Comparison of ENCODE assay signal across 8 cellular contexts in genomic region chr6:137043710-137044365, GRCh38. TPM values are rescaled to one million over a fixed set of nuclear protein-coding genes. Genes with fewer than 3 reads are reported as not detected.
A peak's percentile ranks its signal among the peaks of the same experiment; 100 is the strongest.
DNase-seq lines count a peak whose midpoint lies in the region; ATAC-seq and TF ChIP-seq lines count a peak whose summit lies in the region.

No MANE protein-coding gene starts in this region.

- peaks cover 0 to 26% of the 10 kb centered on the region in 2 donors for H3K27me3 ChIP-seq in right lobe of liver
- H3K27me3 ChIP-seq in suprapubic skin, result peaks cover 5% of the 10 kb centered on the region

- TF ChIP-seq CTCF in right lobe of liver (IDR thresholded peaks at IDR 0.05) (no peak), suprapubic skin (IDR thresholded peaks at IDR 0.05) (no peak)

- H3K9me3 ChIP-seq in right lobe of liver (no peaks in the 10 kb centered on the region), suprapubic skin (no peaks in the 10 kb centered on the region)

- H3K27me3 Mint-ChIP-seq in activated naive CD4-positive, alpha-beta T cell treated with anti-CD3 and anti-CD28 coated beads, Interleukin-2, amount 10 ng/mL, durations not matched to agents 7 days and 5 days, result peaks cover 78% of the 10 kb centered on the region

- peak overlapping the region; percentile 68 for H3K4me3 Mint-ChIP-seq in activated naive CD4-positive, alpha-beta T cell treated with anti-CD3 and anti-CD28 coated beads, Interleukin-2, amount 10 ng/mL, durations not matched to agents 7 days and 5 days

- peaks cover 0 to 5% (median 0%) of the 10 kb centered on the region in 4 donors for H3K4me1 ChIP-seq in right lobe of liver
- H3K4me1 ChIP-seq in suprapubic skin, result peaks cover 9% of the 10 kb centered on the region

- H3K4me3 ChIP-seq in right lobe of liver, result peak overlapping the region; percentile 49 to 61 (median 59)
- peak overlapping the region; percentile 69 for H3K4me3 ChIP-seq in suprapubic skin

- H3K27ac ChIP-seq in right lobe of liver, result no peak overlapping the region
- H3K27ac ChIP-seq in suprapubic skin, result peak overlapping the region; percentile 92

- CTCF ChIA-PET in activated naive CD4-positive, alpha-beta T cell treated with anti-CD3 and anti-CD28 coated beads, Interleukin-2, amount 10 ng/mL, durations not matched to agents 7 days and 5 days (lab: Charles Lee), result no interaction called here

- no peak overlapping the region for H3K27ac Mint-ChIP-seq in activated naive CD4-positive, alpha-beta T cell treated with anti-CD3 and anti-CD28 coated beads, Interleukin-2, amount 10 ng/mL, durations not matched to agents 7 days and 5 days

- H3K36me3 ChIP-seq in right lobe of liver (no peaks in the 10 kb centered on the region), suprapubic skin (no peaks in the 10 kb centered on the region)

- no peak for TF ChIP-seq EP300 in suprapubic skin (IDR thresholded peaks at IDR 0.05)

- H3K4me1 Mint-ChIP-seq in activated naive CD4-positive, alpha-beta T cell treated with anti-CD3 and anti-CD28 coated beads, Interleukin-2, amount 10 ng/mL, durations not matched to agents 7 days and 5 days, result peaks cover 6% of the 10 kb centered on the region

- H3K36me3 Mint-ChIP-seq in activated naive CD4-positive, alpha-beta T cell treated with anti-CD3 and anti-CD28 coated beads, Interleukin-2, amount 10 ng/mL, durations not matched to agents 7 days and 5 days, result peaks cover 2% of the 10 kb centered on the region

- H3K9me3 Mint-ChIP-seq in activated naive CD4-positive, alpha-beta T cell treated with anti-CD3 and anti-CD28 coated beads, Interleukin-2, amount 10 ng/mL, durations not matched to agents 7 days and 5 days, result no peaks in the 10 kb centered on the region

- intact Hi-C loops in right lobe of liver (cut with DNase I), result no loop called here

- peak; percentile 50 to 62 (median 56) for ATAC-seq in right lobe of liver

- no peak for TF ChIP-seq POLR2A in right lobe of liver (IDR thresholded peaks at IDR 0.05)
- TF ChIP-seq POLR2A in suprapubic skin (IDR thresholded peaks at IDR 0.05), result no peak

- no peak for DNase-seq in activated naive CD4-positive, alpha-beta T cell treated with anti-CD3 and anti-CD28 coated beads, Interleukin-2, amount 10 ng/mL, durations not matched to agents 7 days and 5 days
- DNase-seq in activated naive CD4-positive, alpha-beta T cell treated with Interleukin-2 at 50 U/mL for 16 hours, result no peak
- peak; percentile 79 for DNase-seq in NCI-H69 (lab: John Stamatoyannopoulos, UW)
- DNase-seq in dermis blood vessel endothelial cell, result peak; percentile 47
- no peak for DNase-seq in right lobe of liver
- DNase-seq in suprapubic skin (ENCODE audit: low spot score in 2 of 2), result no peak
- DNase-seq in NCI-H1694 (lab: John Stamatoyannopoulos, UW), result no peak
- no peak for DNase-seq in NCI-H187 (lab: John Stamatoyannopoulos, UW)

- 20% methylated on average over 13 of the region's 42 CpGs for WGBS in right lobe of liver (ENCODE audit: insufficient coverage, low coverage, low lambda C conversion rate, missing lambda C conversion rate)
- WGBS in suprapubic skin, result 4% methylated on average over 39 of the region's 42 CpGs

RNA-seq across cellular contexts. Expression of gene IL20RA, which starts 0.9 kb away (rescaled TPM):
- 0.51 and 0.79 TPM in 2 replicates for total RNA-seq in dermis blood vessel endothelial cell
- total RNA-seq in right lobe of liver, result under 1 TPM; 0.06 to 0.70 (median 0.12) TPM
- 10 to 100 TPM; 64.4 to 88.8 (median 72.2) TPM for total RNA-seq in suprapubic skin

Comparison
In these comparisons a context has a peak if more than half of its experiments do, and no peak if none do; other contexts are left out.
1. DNase-seq: peak in NCI-H69 (single experiment) and dermis blood vessel endothelial cell (single experiment); none in activated naive CD4-positive, alpha-beta T cell treated with anti-CD3 and anti-CD28 coated beads, Interleukin-2, amount 10 ng/mL, durations not matched to agents 7 days and 5 days (single experiment), activated naive CD4-positive, alpha-beta T cell treated with Interleukin-2 at 50 U/mL for 16 hours (single experiment), right lobe of liver (0 of 3), suprapubic skin (0 of 2), NCI-H1694 (single experiment) and NCI-H187 (0 of 2).
2. RNA of gene IL20RA, which starts 0.9 kb away (total RNA-seq): 64.4 to 88.8 TPM in suprapubic skin; 0.51 to 0.79 TPM in dermis blood vessel endothelial cell and 0.06 to 0.70 TPM in right lobe of liver; every median in the first group is over 10 times any median in the second.